22 cellular contexts compared by ENCODE assay signal in the genomic region with DNA sequence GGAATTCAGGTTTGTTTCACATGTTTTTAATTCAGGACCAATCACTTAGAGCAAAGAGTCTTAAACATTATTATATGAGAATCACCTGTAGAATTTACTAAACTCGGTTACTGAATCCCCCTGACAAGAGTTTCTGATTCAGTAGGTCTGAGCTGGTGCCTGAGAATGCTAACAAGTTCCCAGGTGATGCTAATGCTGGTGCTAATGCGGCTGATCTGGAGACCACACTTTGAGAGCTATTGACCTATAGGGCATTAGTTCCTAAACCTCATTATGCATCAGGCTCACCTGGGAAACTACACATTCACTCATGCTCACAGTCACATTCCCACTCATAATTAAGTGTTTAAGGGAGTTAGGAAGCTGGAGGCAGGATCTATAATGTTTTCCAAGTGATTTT.
"Had no signal": no experiment of that assay in that cellular context is flagged by ENCODE, and none has a peak within 500 bp of the region (broad histone marks: within the 10 kb centered on the region; RNA-seq: fewer than 3 reads in every experiment).

No MANE protein-coding gene starts in this region.

- H3K27ac ChIP-seq: SJSA1, SK-N-MC had no signal

- H3K4me3 ChIP-seq: MG63, SJSA1, SK-N-MC had no signal

- H3K27me3 ChIP-seq: MG63, SJSA1 had no signal

- H3K9me3 ChIP-seq: MG63, SJSA1 had no signal

- DNase-seq: Karpas-422, KG1, MG63, NCI-H1092, NCI-H1105 treated with DMSO at 0.1 percent for 48 hours, NCI-H1417 treated with DMSO at 0.1 percent for 48 hours, NCI-H146, NCI-H1694 treated with DMSO at 0.1 percent for 48 hours, NCI-H1930, NCI-H2081, NCI-H2107, NCI-H226, NCI-H446, NCI-H510A, NCI-H524 treated with DMSO at 0.1 percent for 48 hours, NCI-H69, NCI-H774, Right ventricle myocardium superior, RPMI8226, SIG-M5 had no signal

- H3K4me1 ChIP-seq: SJSA1 had no signal
